ENCODE assay signal across 22 cellular contexts in the genomic region with DNA sequence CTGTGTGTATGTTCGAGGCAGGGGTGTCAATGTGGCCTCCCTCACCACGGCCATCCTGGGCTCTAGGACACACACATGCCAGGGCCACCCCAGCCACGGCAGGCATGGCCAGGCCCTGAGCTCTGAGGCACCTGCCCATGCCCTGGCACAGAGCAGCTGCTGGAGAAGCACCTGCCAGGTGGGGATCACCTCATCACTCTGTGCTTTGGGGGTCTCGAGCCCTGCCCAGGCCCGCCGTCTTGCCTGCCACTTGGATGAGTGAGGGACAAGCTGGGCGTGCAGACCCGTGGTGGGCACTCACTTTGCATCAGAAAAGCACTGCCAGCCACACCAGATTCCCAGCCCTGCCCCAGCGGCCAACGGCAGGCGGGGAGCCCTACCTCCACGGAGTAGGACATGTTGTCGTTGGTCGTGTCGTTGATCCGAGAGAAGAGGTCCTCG. TPM values are rescaled to one million over a fixed set of nuclear protein-coding genes. Genes with fewer than 3 reads are reported as not detected.
DNase-seq lines count a peak whose midpoint lies in the region; ATAC-seq, FAIRE-seq and TF ChIP-seq lines count a peak whose summit lies in the region.
"Had no signal": no experiment of that assay in that cellular context is flagged by ENCODE, and none has a peak within 500 bp of the region (broad histone marks: within the 10 kb centered on the region; RNA-seq: fewer than 3 reads in every experiment).

No MANE protein-coding gene starts in this region.

- no peaks in the 10 kb centered on the region for H3K27me3 ChIP-seq in neuronal stem cell (ENCODE audit: control insufficient read depth in 3 of 3, insufficient read depth in 3 of 3, low read depth in 1 of 3, low read length in 3 of 3)
- H3K27me3 ChIP-seq: BLaER1 had no signal

- DNase-seq in 8988T (peak; percentile 21), A549 (ENCODE audit: low read depth in 1 of 2, low spot score in 1 of 2) (no peak), left cardiac atrium (peak; percentile 18), neuronal stem cell (ENCODE audit: low spot score) (no peak), inferior parietal cortex (ENCODE audit: extremely low spot score) (no peak), COLO668 (lab: John Stamatoyannopoulos, UW; ENCODE audit: unreplicated experiment) (no peak)
- DNase-seq: DND-41, HFFc6, KBM-7, NCI-H1436, NCI-H2029 treated with DMSO at 0.1 percent for 48 hours, NCI-H2171 treated with DMSO at 0.1 percent for 48 hours, NCI-H446 treated with DMSO at 0.1 percent for 48 hours, NCI-H748 treated with DMSO at 0.1 percent for 48 hours, RPMI8226 had no signal

- no peak overlapping the region for H2AK5ac ChIP-seq in neuronal stem cell (ENCODE audit: low read depth, low read length)

- H3K27ac ChIP-seq in A549 (no peak overlapping the region), neuronal stem cell (replicated peaks; ENCODE audit: low read length) (no peak overlapping the region)
- H3K27ac ChIP-seq: BLaER1 had no signal

- CTCF ChIA-PET in A549 (lab: Yijun Ruan, JAX) = no interaction called here

- H3K79me1 ChIP-seq in neuronal stem cell (ENCODE audit: low read depth, low read length) = peaks cover 28% of the 10 kb centered on the region

- peak overlapping the region; percentile 19 for H3K18ac ChIP-seq in neuronal stem cell (ENCODE audit: low read length)

- H3K4me2 ChIP-seq in A549 (no peak overlapping the region), neuronal stem cell (ENCODE audit: insufficient read depth, low read length, poor library complexity, severe bottlenecking) (no peak overlapping the region)
- H3K4me2 ChIP-seq: BLaER1 had no signal

- H2BK5ac ChIP-seq in neuronal stem cell (ENCODE audit: low read length) = peak overlapping the region; percentile 1

- FAIRE-seq in A549 (lab: Jason Lieb, UNC) = no peak
- FAIRE-seq: G401.6, GM12878, GM18507, H1 had no signal

- H3K4me1 ChIP-seq in A549 = no peaks in the 10 kb centered on the region
- H3K4me1 ChIP-seq in neuronal stem cell (ENCODE audit: control insufficient read depth in 2 of 2, insufficient read depth in 1 of 2, low read depth in 1 of 2, low read length in 2 of 2) = peaks cover 2 to 5% of the 10 kb centered on the region in 2 donors
- H3K4me1 ChIP-seq: BLaER1 had no signal

- no peak for TF ChIP-seq CTCF in A549 (IDR thresholded peaks at IDR 0.05)

- no peak for TF ChIP-seq EP300 in A549 (IDR thresholded peaks at IDR 0.05)

- no peak overlapping the region for H2AFZ ChIP-seq in neuronal stem cell (ENCODE audit: low read length)

- H3K4ac ChIP-seq in neuronal stem cell (ENCODE audit: low read length) = no peak overlapping the region

- H3K9ac ChIP-seq in neuronal stem cell (ENCODE audit: low read depth, low read length, poor library complexity) = peak overlapping the region; percentile 60
- H3K9ac ChIP-seq: BLaER1 had no signal

- intact Hi-C loops in left cardiac atrium (cut with DNase I) = no loop called here

- H3K36me3 ChIP-seq in neuronal stem cell (replicated peaks in 1 of 2; ENCODE audit: control insufficient read depth in 2 of 2, insufficient read depth in 2 of 2, low read length in 2 of 2) = peaks cover 44 to 59% of the 10 kb centered on the region in 2 donors
- H3K36me3 ChIP-seq: BLaER1 had no signal

- no peak for TF ChIP-seq RAD21 in A549 (conservative IDR thresholded peaks at IDR 0.05 in 1 of 2, IDR thresholded peaks at IDR 0.05 in 1 of 2)

- no peak overlapping the region for H4K91ac ChIP-seq in neuronal stem cell (ENCODE audit: low read depth, low read length, poor library complexity)

- H2BK120ac ChIP-seq in neuronal stem cell (ENCODE audit: low read depth, low read length) = no peak overlapping the region

- no peak overlapping the region for H2BK15ac ChIP-seq in neuronal stem cell (ENCODE audit: low read length)

- ATAC-seq in A549 (peak; percentile 14 to 21; a peak in 4 of 6 replicates), left cardiac atrium (no peak), GM21360 (IDR thresholded peaks at IDR 0.05; ENCODE audit: unreplicated experiment) (no peak)
- ATAC-seq: GM12878 had no signal

- no peak for TF ChIP-seq POLR2A in A549 (IDR thresholded peaks at IDR 0.05; ENCODE audit: low read length)

- WGBS in A549 (ENCODE audit: missing lambda C conversion rate) = 38% methylated on average over 12 of the region's 17 CpGs
- no CpG with 5 or more reads among the region's 17 CpGs for WGBS in neuronal stem cell (ENCODE audit: extremely low coverage in 2 of 2, insufficient read length in 2 of 2, insufficient replicate concordance in 1 of 2), 2 donors

- POLR2A ChIA-PET in A549 (lab: Yijun Ruan, JAX) = no interaction called here

- H2BK12ac ChIP-seq in neuronal stem cell (ENCODE audit: low read length) = peak overlapping the region; percentile 41

- H3K14ac ChIP-seq in neuronal stem cell (ENCODE audit: low read length) = no peak overlapping the region

- H3K9me3 ChIP-seq in A549 (no peaks in the 10 kb centered on the region), neuronal stem cell (replicated peaks in 1 of 2; ENCODE audit: control insufficient read depth in 2 of 2, insufficient read depth in 1 of 2, low read depth in 1 of 2, low read length in 2 of 2) (no peaks in the 10 kb centered on the region)
- H3K9me3 ChIP-seq: BLaER1 had no signal

- no peak overlapping the region for H3K4me3 ChIP-seq in A549
- H3K4me3 ChIP-seq in neuronal stem cell (ENCODE audit: low read length in 2 of 2) = no peak overlapping the region
- H3K4me3 ChIP-seq: BLaER1, GM12878 had no signal

- H4K8ac ChIP-seq in neuronal stem cell (ENCODE audit: low read depth, low read length) = no peak overlapping the region

- peak overlapping the region; percentile 43 for H3K23ac ChIP-seq in neuronal stem cell (ENCODE audit: low read depth, low read length, poor library complexity)

TF ChIP-seq in A549, 52 proteins besides CTCF, POLR2A, EP300 and RAD21:
- TF ChIP-seq, protein P1, sequence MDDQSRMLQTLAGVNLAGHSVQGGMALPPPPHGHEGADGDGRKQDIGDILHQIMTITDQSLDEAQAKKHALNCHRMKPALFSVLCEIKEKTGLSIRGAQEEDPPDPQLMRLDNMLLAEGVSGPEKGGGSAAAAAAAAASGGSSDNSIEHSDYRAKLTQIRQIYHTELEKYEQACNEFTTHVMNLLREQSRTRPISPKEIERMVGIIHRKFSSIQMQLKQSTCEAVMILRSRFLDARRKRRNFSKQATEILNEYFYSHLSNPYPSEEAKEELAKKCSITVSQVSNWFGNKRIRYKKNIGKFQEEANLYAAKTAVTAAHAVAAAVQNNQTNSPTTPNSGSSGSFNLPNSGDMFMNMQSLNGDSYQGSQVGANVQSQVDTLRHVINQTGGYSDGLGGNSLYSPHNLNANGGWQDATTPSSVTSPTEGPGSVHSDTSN (IDR thresholded peaks at IDR 0.05) = no peak
- TF ChIP-seq SREBF2 (IDR thresholded peaks at IDR 0.05) = no peak
- TF ChIP-seq TFCP2L1 (CRISPR knock-in tag; IDR thresholded peaks at IDR 0.05) = no peak
- TF ChIP-seq ZC3H11A (IDR thresholded peaks at IDR 0.05) = no peak
- TF ChIP-seq HEYL (CRISPR knock-in tag; IDR thresholded peaks at IDR 0.05) = no peak
- no peak for TF ChIP-seq JUN (IDR thresholded peaks at IDR 0.05)
- no peak for TF ChIP-seq JUNB (IDR thresholded peaks at IDR 0.05)
- TF ChIP-seq GATA3 (IDR thresholded peaks at IDR 0.05; ENCODE audit: borderline replicate concordance) = no peak
- no peak for TF ChIP-seq KDM5A (IDR thresholded peaks at IDR 0.05)
- TF ChIP-seq FOXS1 (CRISPR knock-in tag; IDR thresholded peaks at IDR 0.05) = no peak
- TF ChIP-seq SMC3 (IDR thresholded peaks at IDR 0.05) = no peak
- no peak for TF ChIP-seq KDM1A (IDR thresholded peaks at IDR 0.05; ENCODE audit: low read depth)

RNA-seq across cellular contexts. Expression of a gene that starts 33.1 kb away (rescaled TPM):
- polyA plus RNA-seq in A549 (2011; rRNA removed) (0.28 and 0.50 TPM in 2 replicates), A549 (2017; fragmentation: RNase III; extraction: RNeasy Plus Mini Kit Qiagen cat#74134 plus additional on column Dnase treatment) (0.26 to 0.35 TPM (median 0.28 TPM) in 3 replicates)
- polyA plus RNA-seq in A549 (2012; cell fraction: cytosol; rRNA removed) = 0.33 and 0.45 TPM in 2 replicates
- polyA plus RNA-seq in A549 (2012; cell fraction: nucleus; rRNA removed) = 1.4 and 1.5 TPM in 2 replicates
- polyA minus RNA-seq in A549 (2011; rRNA and poly(A)+ RNA removed) = 1.2 and 1.9 TPM in 2 replicates
- 10 to 100 TPM; 27.4 to 51.5 TPM for total RNA-seq in left cardiac atrium
- polyA plus RNA-seq in neuronal stem cell (2013, experiment 1 of 2) = 32.5 TPM
- 33.9 TPM for polyA plus RNA-seq in neuronal stem cell (2013, experiment 2 of 2)
- total RNA-seq: HFFc6 had no signal
- polyA plus RNA-seq: CD8-positive, alpha-beta memory T cell had no signal

Comparison
In these comparisons a context has a peak if more than half of its experiments do, and no peak if none do; other contexts are left out.
1. DNase-seq: peak in 8988T (single experiment) and left cardiac atrium (single experiment); none in A549 (0 of 2), neuronal stem cell (single experiment), inferior parietal cortex (single experiment) and COLO668 (single experiment).
2. ATAC-seq: peak in A549 (2 of 2); none in left cardiac atrium (0 of 2) and GM21360 (single experiment).